In genomic region chr12:132329036-132329738, GRCh38 we compare ENCODE assay signal across 13 cellular contexts. TPM values are rescaled to one million over a fixed set of nuclear protein-coding genes. Genes with fewer than 3 reads are reported as not detected.
A peak's percentile ranks its signal among the peaks of the same experiment; 100 is the strongest.
DNase-seq lines count a peak whose midpoint lies in the region; ATAC-seq lines count a peak whose summit lies in the region.
"Had no signal": no experiment of that assay in that cellular context is flagged by ENCODE, and none has a peak within 500 bp of the region (broad histone marks: within the 10 kb centered on the region; RNA-seq: fewer than 3 reads in every experiment).

TSS of gene GALNT9 (minus strand) at chr12:132329589. CDS start at chr12:132329203, 386 bp downstream.

- H3K4me1 Mint-ChIP-seq in activated naive CD8-positive, alpha-beta T cell treated with anti-CD3 and anti-CD28 coated beads, Interleukin-2, amount 10 ng/mL, durations not matched to agents 7 days and 5 days: peaks cover 2% of the 10 kb centered on the region

- no peak for ATAC-seq in activated naive CD8-positive, alpha-beta T cell treated with anti-CD3 and anti-CD28 coated beads, Interleukin-2, amount 10 ng/mL, durations not matched to agents 7 days and 5 days (ENCODE audit: low read depth)
- ATAC-seq in GM21529 (IDR thresholded peaks at IDR 0.05; ENCODE audit: unreplicated experiment) (no peak), GM21576 (IDR thresholded peaks at IDR 0.05; ENCODE audit: unreplicated experiment) (no peak), HG03460 (IDR thresholded peaks at IDR 0.05; ENCODE audit: unreplicated experiment) (no peak)

- H3F3A ChIP-seq in GM23248 (ENCODE audit: insufficient read depth): peaks cover 14% of the 10 kb centered on the region

- DNase-seq in ACHN: peak; percentile 25
- peak; percentile 53 for DNase-seq in GM23248
- peak; percentile 44 for DNase-seq in activated naive CD8-positive, alpha-beta T cell treated with anti-CD3 and anti-CD28 coated beads, Interleukin-2, amount 10 ng/mL, durations not matched to agents 7 days and 5 days
- DNase-seq in left kidney (ENCODE audit: low read depth, low spot score): peak; percentile 88
- no peak for DNase-seq in NCI-H2196 treated with DMSO at 0.1 percent for 48 hours (lab: John Stamatoyannopoulos, UW; ENCODE audit: unreplicated experiment)
- DNase-seq: activated naive CD4-positive, alpha-beta T cell treated with anti-CD3 and anti-CD28 coated beads, Interleukin-2, amount 10 ng/mL, durations not matched to agents 7 days and 5 days; DMS79; OCI-M1 had no signal

- H3K4me1 ChIP-seq in GM23248 (ENCODE audit: insufficient read depth): peaks cover 16% of the 10 kb centered on the region; the same call in 1 of the 2 replicates

- H3K4me3 Mint-ChIP-seq in activated naive CD8-positive, alpha-beta T cell treated with anti-CD3 and anti-CD28 coated beads, Interleukin-2, amount 10 ng/mL, durations not matched to agents 7 days and 5 days: no peak within 1 kb of the TSS
- H3K4me3 Mint-ChIP-seq: activated naive CD4-positive, alpha-beta T cell treated with anti-CD3 and anti-CD28 coated beads, Interleukin-2, amount 10 ng/mL, durations not matched to agents 7 days and 5 days had no signal

- no peak within 1 kb of the TSS for H3K27ac Mint-ChIP-seq in activated naive CD8-positive, alpha-beta T cell treated with anti-CD3 and anti-CD28 coated beads, Interleukin-2, amount 10 ng/mL, durations not matched to agents 7 days and 5 days
- H3K27ac Mint-ChIP-seq: activated naive CD4-positive, alpha-beta T cell treated with anti-CD3 and anti-CD28 coated beads, Interleukin-2, amount 10 ng/mL, durations not matched to agents 7 days and 5 days had no signal

- no peak within 1 kb of the TSS for H3K4me2 ChIP-seq in GM23248 (ENCODE audit: unreplicated experiment)

- H3K36me3 ChIP-seq in GM23248 (ENCODE audit: low read depth): no peaks in the 10 kb centered on the region
- H3K36me3 ChIP-seq: vagina had no signal

- H3K9me2 ChIP-seq in GM23248 (ENCODE audit: insufficient read depth): no peaks in the 10 kb centered on the region

- no peaks in the 10 kb centered on the region for H3K36me3 Mint-ChIP-seq in activated naive CD8-positive, alpha-beta T cell treated with anti-CD3 and anti-CD28 coated beads, Interleukin-2, amount 10 ng/mL, durations not matched to agents 7 days and 5 days
- H3K36me3 Mint-ChIP-seq: activated naive CD4-positive, alpha-beta T cell treated with anti-CD3 and anti-CD28 coated beads, Interleukin-2, amount 10 ng/mL, durations not matched to agents 7 days and 5 days had no signal

- H3K79me2 ChIP-seq in GM23248 (ENCODE audit: insufficient read depth): no peaks in the 10 kb centered on the region

- H3K9me3 Mint-ChIP-seq in activated naive CD8-positive, alpha-beta T cell treated with anti-CD3 and anti-CD28 coated beads, Interleukin-2, amount 10 ng/mL, durations not matched to agents 7 days and 5 days: peaks cover 5% of the 10 kb centered on the region

- no peak within 1 kb of the TSS for H3K27ac ChIP-seq in GM23248

- peaks cover 33% of the 10 kb centered on the region for H3K27me3 Mint-ChIP-seq in activated naive CD8-positive, alpha-beta T cell treated with anti-CD3 and anti-CD28 coated beads, Interleukin-2, amount 10 ng/mL, durations not matched to agents 7 days and 5 days

- POLR2A ChIA-PET in activated naive CD8-positive, alpha-beta T cell treated with anti-CD3 and anti-CD28 coated beads, Interleukin-2, amount 10 ng/mL, durations not matched to agents 7 days and 5 days (lab: Charles Lee): no interaction called here

- H2AFZ ChIP-seq in GM23248: no peak within 1 kb of the TSS

- H3K27me3 ChIP-seq in GM23248 (replicated peaks; ENCODE audit: insufficient read depth): peaks cover 18% of the 10 kb centered on the region
- H3K27me3 ChIP-seq: vagina had no signal

- in situ Hi-C loops in ACHN (cut with HindIII; ENCODE audit: low pct_ligation_motif_present, low pct_unique_long_range_greater_than_20kb, low sequenced_read_pairs) (no loop called here), GM23248 (cut with MboI) (no loop called here)

- H3K9me3 ChIP-seq in GM23248 (ENCODE audit: low read depth): no peaks in the 10 kb centered on the region
- H3K9me3 ChIP-seq: vagina had no signal

- WGBS in GM23248 (ENCODE audit: low coverage in 1 of 2, low lambda C conversion rate in 2 of 2, missing lambda C conversion rate in 2 of 2), 2 experiments: 7 to 13% methylated on average over 29 to 36 of the region's 86 CpGs

- H4K20me1 ChIP-seq in GM23248 (ENCODE audit: insufficient read depth): no peaks in the 10 kb centered on the region

- no peak within 1 kb of the TSS for H3K9ac ChIP-seq in GM23248

- H3K4me3 ChIP-seq in GM23248: no peak within 1 kb of the TSS

RNA-seq across cellular contexts. Expression of gene GALNT9, which starts in this region (rescaled TPM):
- 1.4 and 1.5 TPM in 2 replicates for total RNA-seq in GM23248 (2014; rRNA removed; shearing (Covaris generic))
- polyA plus RNA-seq in GM23248 (2016; fragmentation: Nextera tagmentation; extraction: Ambion mirVana): 0.33 TPM in 2 replicates
- total RNA-seq in activated naive CD8-positive, alpha-beta T cell treated with anti-CD3 and anti-CD28 coated beads, Interleukin-2, amount 10 ng/mL, durations not matched to agents 7 days and 5 days: not detected
- total RNA-seq: M059J had no signal

Comparison
In these comparisons a context has a peak if more than half of its experiments do, and no peak if none do; other contexts are left out.
1. Peak in DNase-seq in activated naive CD8-positive, alpha-beta T cell treated with anti-CD3 and anti-CD28 coated beads, Interleukin-2, amount 10 ng/mL, durations not matched to agents 7 days and 5 days; RNA of the gene not detected or under 1 TPM.